In the genomic region with DNA sequence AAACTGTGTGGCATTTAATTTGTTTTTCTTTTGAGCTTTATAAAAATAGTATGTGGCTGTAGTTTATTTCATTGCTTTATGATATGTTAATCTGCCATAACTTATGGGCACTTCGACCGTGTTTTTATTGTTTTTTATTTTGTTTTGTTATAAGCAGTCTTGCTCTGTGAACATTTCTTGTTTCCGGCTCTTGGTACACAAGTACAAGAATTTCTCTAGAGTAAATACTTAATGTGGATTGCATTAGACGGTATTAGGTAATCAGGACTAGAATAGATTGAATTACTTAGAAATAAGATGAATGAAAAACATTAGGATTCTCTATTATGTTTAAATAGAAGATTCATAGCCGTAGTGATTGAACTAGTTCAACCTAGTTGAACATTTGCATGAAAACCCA, we compare ENCODE assay signal across 10 cellular contexts. TPM values are rescaled to one million over a fixed set of nuclear protein-coding genes. Genes with fewer than 3 reads are reported as not detected.
DNase-seq lines count a peak whose midpoint lies in the region; ATAC-seq, FAIRE-seq and TF ChIP-seq lines count a peak whose summit lies in the region.
"Had no signal": no experiment of that assay in that cellular context is flagged by ENCODE, and none has a peak within 500 bp of the region (broad histone marks: within the 10 kb centered on the region; RNA-seq: fewer than 3 reads in every experiment).

No MANE protein-coding gene starts in this region.

- 0 out of 2 replicates have a peak, but pooled peaks cover 4% of the 10 kb centered on the region for H3K36me3 ChIP-seq in OCI-LY7 (ENCODE audit: insufficient read depth, low read length)
- no peaks in the 10 kb centered on the region for H3K36me3 ChIP-seq in psoas muscle (ENCODE audit: insufficient read depth in 1 of 2, low read depth in 1 of 2)

- no peak for TF ChIP-seq CTCF in GM12865 (IDR thresholded peaks at IDR 0.05; ENCODE audit: insufficient read depth, low read depth, low read length, missing control alignments)
- TF ChIP-seq CTCF in OCI-LY7 (conservative IDR thresholded peaks at IDR 0.05; ENCODE audit: low read length) = no peak
- TF ChIP-seq CTCF in psoas muscle (IDR thresholded peaks at IDR 0.05) = no peak

- H3K9me2 ChIP-seq in OCI-LY7 (ENCODE audit: insufficient read depth, low read length) = no peaks in the 10 kb centered on the region

- H3K27ac ChIP-seq in OCI-LY7 (ENCODE audit: low read depth, low read length, poor library complexity, severe bottlenecking) (peak overlapping the region; percentile 81), psoas muscle (peak overlapping the region; percentile 1)

- BruUV-seq in OCI-LY7 (replicated peaks; lab: Mats Ljungman, UMichigan) = TSS peak; percentile 54

- peak; percentile 77 for FAIRE-seq in endometrium (lab: Jason Lieb, UNC)
- no peak for FAIRE-seq in GM12892 (lab: Jason Lieb, UNC)

- H3K4me2 ChIP-seq in OCI-LY7 (ENCODE audit: low read length) = peak overlapping the region; percentile 79

- CTCF ChIA-PET in OCI-LY7 (lab: Charles Lee; ENCODE audit: unreplicated experiment) = no interaction called here

- H3K79me2 ChIP-seq in OCI-LY7 (ENCODE audit: insufficient read depth, low read depth, low read length) = peaks cover 66% of the 10 kb centered on the region

- H3K4me3 ChIP-seq in GM12865 (ENCODE audit: low read depth, low read length) = peak overlapping the region; percentile 98
- H3K4me3 ChIP-seq in OCI-LY7 (ENCODE audit: low read depth, low read length, poor library complexity, severe bottlenecking) = peak overlapping the region; percentile 94
- H3K4me3 ChIP-seq in psoas muscle = peak overlapping the region; percentile 84

- H3K9me3 ChIP-seq in OCI-LY7 (ENCODE audit: low read length) (no peaks in the 10 kb centered on the region), psoas muscle (no peaks in the 10 kb centered on the region)

- WGBS in psoas muscle, 3 donors = 30 to 57% (median 38%) methylated on average over 5 of the region's 5 CpGs

- no peak for TF ChIP-seq POLR2A in GM12892 (IDR thresholded peaks at IDR 0.05; ENCODE audit: low read depth, low read length)

- no peak overlapping the region for H2AFZ ChIP-seq in OCI-LY7 (ENCODE audit: low read length)

- intact Hi-C loops in OCI-LY7 (cut with micrococcal nuclease; ENCODE audit: unreplicated experiment) (loop anchor here (5.0 kb wide), 1 partner anchor 171 kb away; no protein-coding TSS in a partner anchor), psoas muscle (cut with DNase I) (no loop called here)

- no peak for ATAC-seq in psoas muscle
- ATAC-seq: esophagus mucosa had no signal

- H3K27me3 ChIP-seq in psoas muscle (ENCODE audit: insufficient read depth in 3 of 3, low read length in 2 of 3) = no peaks in the 10 kb centered on the region

- POLR2A ChIA-PET in OCI-LY7 (lab: Charles Lee) = interaction anchor here (0.5 to 4.0 kb wide), 2 partner anchors 10 to 52 kb away, joined by 3 to 30 read pairs; no protein-coding TSS in a partner anchor

- DNase-seq in GM12865 (ENCODE audit: low read depth) = no peak
- no peak for DNase-seq in OCI-LY7 (ENCODE audit: low spot score)
- no peak for DNase-seq in psoas muscle
- DNase-seq in GM12892 (ENCODE audit: insufficient read length) = no peak
- DNase-seq in medulla oblongata (ENCODE audit: extremely low spot score) = no peak
- no peak for DNase-seq in stimulated activated naive CD4-positive, alpha-beta T cell (lab: John Stamatoyannopoulos, UW)
- no peak for DNase-seq in AG08396 (ENCODE audit: low spot score)
- DNase-seq: NCI-H345 had no signal

- peaks cover 33% of the 10 kb centered on the region for H4K20me1 ChIP-seq in OCI-LY7 (ENCODE audit: insufficient read depth, low read length)

- H3K4me1 ChIP-seq in OCI-LY7 (ENCODE audit: insufficient read depth, low read length, poor library complexity, severe bottlenecking) (peaks cover 56% of the 10 kb centered on the region), psoas muscle (peaks cover 25% of the 10 kb centered on the region)

RNA-seq across cellular contexts. Expression of a gene that starts 2.1 kb away (rescaled TPM):
- total RNA-seq in OCI-LY7 (2014; rRNA removed; shearing (Covaris generic)) = 111 and 122 TPM in 2 replicates
- 86.2 and 97.8 TPM in 2 replicates for total RNA-seq in OCI-LY7 (2022)
- 100 to 1,000 TPM in 1 of 4 donors, 10 to 100 TPM in 3; 66.3 to 102 (median 86.8) TPM for total RNA-seq in psoas muscle
- polyA plus RNA-seq in psoas muscle = 100 to 1,000 TPM in 1 of 3 donors, 10 to 100 TPM in 2; 67.6 to 125 (median 78.8) TPM
- 73.6 TPM for polyA plus RNA-seq in GM12892 (2012; ENCODE audit: missing spikeins)
